1 cellular context compared by ENCODE assay signal in the genomic region with DNA sequence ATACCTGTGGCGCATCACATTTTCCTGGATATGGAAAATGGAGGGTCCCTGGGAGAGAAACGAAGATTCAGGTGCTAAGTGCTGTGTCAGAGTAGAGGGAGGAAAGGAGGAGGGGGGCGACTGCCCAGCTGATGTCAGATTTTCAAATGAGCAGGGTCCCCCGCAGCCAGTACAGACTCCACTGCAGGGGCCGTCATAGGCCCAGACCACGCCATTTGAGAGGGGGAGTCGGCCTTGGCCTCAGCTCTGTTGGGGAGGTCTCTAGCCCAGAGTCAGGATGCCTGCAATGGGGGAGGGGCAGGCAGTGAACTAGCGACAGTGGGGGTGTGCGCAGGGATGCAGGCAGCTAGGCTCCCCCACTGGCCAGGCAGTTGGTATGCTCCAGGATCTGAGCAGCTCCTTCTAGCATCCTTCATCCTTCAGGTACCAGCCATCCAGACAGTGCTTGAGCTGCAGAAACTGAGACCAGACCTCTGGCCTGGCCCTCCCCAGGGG.
TF ChIP-seq lines count a peak whose summit lies in the region.

A gene (minus strand): TSS at position 148 of the 495 bp plus-strand sequence. CDS start 229 bp downstream, outside the sequence.
A gene (plus strand): TSS at position 400 of the 495 bp plus-strand sequence. CDS start 620 bp downstream, outside the sequence.

TF ChIP-seq in GM23338, 12 proteins besides CTCF, POLR2A, EP300 and RAD21 (continued from another document):
- TF ChIP-seq, protein P1, sequence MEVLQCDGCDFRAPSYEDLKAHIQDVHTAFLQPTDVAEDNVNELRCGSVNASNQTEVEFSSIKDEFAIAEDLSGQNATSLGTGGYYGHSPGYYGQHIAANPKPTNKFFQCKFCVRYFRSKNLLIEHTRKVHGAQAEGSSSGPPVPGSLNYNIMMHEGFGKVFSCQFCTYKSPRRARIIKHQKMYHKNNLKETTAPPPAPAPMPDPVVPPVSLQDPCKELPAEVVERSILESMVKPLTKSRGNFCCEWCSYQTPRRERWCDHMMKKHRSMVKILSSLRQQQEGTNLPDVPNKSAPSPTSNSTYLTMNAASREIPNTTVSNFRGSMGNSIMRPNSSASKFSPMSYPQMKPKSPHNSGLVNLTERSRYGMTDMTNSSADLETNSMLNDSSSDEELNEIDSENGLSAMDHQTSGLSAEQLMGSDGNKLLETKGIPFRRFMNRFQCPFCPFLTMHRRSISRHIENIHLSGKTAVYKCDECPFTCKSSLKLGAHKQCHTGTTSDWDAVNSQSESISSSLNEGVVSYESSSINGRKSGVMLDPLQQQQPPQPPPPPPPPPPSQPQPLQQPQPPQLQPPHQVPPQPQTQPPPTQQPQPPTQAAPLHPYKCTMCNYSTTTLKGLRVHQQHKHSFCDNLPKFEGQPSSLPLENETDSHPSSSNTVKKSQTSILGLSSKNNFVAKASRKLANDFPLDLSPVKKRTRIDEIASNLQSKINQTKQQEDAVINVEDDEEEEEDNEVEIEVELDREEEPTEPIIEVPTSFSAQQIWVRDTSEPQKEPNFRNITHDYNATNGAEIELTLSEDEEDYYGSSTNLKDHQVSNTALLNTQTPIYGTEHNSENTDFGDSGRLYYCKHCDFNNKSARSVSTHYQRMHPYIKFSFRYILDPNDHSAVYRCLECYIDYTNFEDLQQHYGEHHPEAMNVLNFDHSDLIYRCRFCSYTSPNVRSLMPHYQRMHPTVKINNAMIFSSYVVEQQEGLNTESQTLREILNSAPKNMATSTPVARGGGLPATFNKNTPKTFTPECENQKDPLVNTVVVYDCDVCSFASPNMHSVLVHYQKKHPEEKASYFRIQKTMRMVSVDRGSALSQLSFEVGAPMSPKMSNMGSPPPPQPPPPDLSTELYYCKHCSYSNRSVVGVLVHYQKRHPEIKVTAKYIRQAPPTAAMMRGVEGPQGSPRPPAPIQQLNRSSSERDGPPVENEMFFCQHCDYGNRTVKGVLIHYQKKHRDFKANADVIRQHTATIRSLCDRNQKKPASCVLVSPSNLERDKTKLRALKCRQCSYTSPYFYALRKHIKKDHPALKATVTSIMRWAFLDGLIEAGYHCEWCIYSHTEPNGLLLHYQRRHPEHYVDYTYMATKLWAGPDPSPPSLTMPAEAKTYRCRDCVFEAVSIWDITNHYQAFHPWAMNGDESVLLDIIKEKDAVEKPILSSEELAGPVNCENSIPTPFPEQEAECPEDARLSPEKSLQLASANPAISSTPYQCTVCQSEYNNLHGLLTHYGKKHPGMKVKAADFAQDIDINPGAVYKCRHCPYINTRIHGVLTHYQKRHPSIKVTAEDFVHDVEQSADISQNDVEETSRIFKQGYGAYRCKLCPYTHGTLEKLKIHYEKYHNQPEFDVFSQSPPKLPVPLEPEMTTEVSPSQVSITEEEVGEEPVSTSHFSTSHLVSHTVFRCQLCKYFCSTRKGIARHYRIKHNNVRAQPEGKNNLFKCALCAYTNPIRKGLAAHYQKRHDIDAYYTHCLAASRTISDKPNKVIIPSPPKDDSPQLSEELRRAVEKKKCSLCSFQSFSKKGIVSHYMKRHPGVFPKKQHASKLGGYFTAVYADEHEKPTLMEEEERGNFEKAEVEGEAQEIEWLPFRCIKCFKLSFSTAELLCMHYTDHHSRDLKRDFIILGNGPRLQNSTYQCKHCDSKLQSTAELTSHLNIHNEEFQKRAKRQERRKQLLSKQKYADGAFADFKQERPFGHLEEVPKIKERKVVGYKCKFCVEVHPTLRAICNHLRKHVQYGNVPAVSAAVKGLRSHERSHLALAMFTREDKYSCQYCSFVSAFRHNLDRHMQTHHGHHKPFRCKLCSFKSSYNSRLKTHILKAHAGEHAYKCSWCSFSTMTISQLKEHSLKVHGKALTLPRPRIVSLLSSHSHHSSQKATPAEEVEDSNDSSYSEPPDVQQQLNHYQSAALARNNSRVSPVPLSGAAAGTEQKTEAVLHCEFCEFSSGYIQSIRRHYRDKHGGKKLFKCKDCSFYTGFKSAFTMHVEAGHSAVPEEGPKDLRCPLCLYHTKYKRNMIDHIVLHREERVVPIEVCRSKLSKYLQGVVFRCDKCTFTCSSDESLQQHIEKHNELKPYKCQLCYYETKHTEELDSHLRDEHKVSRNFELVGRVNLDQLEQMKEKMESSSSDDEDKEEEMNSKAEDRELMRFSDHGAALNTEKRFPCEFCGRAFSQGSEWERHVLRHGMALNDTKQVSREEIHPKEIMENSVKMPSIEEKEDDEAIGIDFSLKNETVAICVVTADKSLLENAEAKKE (CRISPR knock-in tag; IDR thresholded peaks at IDR 0.05): peak; percentile 81; the same call in 1 of the 2 replicates
- TF ChIP-seq STAT1 (IDR thresholded peaks at IDR 0.05; ENCODE audit: unreplicated experiment) (no peak), NANOG (IDR thresholded peaks at IDR 0.05; ENCODE audit: borderline replicate concordance) (no peak), CREB1 (CRISPR knock-in tag; IDR thresholded peaks at IDR 0.05; ENCODE audit: low read depth) (peak; percentile 84), ZNF114 (CRISPR knock-in tag; IDR thresholded peaks at IDR 0.05) (no peak), EZH2 (IDR thresholded peaks at IDR 0.05; ENCODE audit: low read depth, unreplicated experiment) (no peak), ZNF331 (CRISPR knock-in tag; IDR thresholded peaks at IDR 0.05; ENCODE audit: low read depth) (no peak), EZH2phosphoT487 (IDR thresholded peaks at IDR 0.05; ENCODE audit: unreplicated experiment) (no peak), JUNB (IDR thresholded peaks at IDR 0.05; ENCODE audit: unreplicated experiment) (no peak)
- TF ChIP-seq, protein P2, sequence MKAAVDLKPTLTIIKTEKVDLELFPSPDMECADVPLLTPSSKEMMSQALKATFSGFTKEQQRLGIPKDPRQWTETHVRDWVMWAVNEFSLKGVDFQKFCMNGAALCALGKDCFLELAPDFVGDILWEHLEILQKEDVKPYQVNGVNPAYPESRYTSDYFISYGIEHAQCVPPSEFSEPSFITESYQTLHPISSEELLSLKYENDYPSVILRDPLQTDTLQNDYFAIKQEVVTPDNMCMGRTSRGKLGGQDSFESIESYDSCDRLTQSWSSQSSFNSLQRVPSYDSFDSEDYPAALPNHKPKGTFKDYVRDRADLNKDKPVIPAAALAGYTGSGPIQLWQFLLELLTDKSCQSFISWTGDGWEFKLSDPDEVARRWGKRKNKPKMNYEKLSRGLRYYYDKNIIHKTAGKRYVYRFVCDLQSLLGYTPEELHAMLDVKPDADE (IDR thresholded peaks at IDR 0.05): peak; percentile 50; the same call in 1 of the 2 replicates
- TF ChIP-seq, protein P3, sequence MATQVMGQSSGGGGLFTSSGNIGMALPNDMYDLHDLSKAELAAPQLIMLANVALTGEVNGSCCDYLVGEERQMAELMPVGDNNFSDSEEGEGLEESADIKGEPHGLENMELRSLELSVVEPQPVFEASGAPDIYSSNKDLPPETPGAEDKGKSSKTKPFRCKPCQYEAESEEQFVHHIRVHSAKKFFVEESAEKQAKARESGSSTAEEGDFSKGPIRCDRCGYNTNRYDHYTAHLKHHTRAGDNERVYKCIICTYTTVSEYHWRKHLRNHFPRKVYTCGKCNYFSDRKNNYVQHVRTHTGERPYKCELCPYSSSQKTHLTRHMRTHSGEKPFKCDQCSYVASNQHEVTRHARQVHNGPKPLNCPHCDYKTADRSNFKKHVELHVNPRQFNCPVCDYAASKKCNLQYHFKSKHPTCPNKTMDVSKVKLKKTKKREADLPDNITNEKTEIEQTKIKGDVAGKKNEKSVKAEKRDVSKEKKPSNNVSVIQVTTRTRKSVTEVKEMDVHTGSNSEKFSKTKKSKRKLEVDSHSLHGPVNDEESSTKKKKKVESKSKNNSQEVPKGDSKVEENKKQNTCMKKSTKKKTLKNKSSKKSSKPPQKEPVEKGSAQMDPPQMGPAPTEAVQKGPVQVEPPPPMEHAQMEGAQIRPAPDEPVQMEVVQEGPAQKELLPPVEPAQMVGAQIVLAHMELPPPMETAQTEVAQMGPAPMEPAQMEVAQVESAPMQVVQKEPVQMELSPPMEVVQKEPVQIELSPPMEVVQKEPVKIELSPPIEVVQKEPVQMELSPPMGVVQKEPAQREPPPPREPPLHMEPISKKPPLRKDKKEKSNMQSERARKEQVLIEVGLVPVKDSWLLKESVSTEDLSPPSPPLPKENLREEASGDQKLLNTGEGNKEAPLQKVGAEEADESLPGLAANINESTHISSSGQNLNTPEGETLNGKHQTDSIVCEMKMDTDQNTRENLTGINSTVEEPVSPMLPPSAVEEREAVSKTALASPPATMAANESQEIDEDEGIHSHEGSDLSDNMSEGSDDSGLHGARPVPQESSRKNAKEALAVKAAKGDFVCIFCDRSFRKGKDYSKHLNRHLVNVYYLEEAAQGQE (IDR thresholded peaks at IDR 0.05; ENCODE audit: unreplicated experiment): no peak
